In genomic region chr13:26914624-26915023, GRCh38 we compare ENCODE assay signal across 8 cellular contexts.
A peak's percentile ranks its signal among the peaks of the same experiment; 100 is the strongest.
DNase-seq lines count a peak whose midpoint lies in the region; ATAC-seq and TF ChIP-seq lines count a peak whose summit lies in the region.

No MANE protein-coding gene starts in this region.

- no peaks in the 10 kb centered on the region for H3K9me3 Mint-ChIP-seq in chondrocyte (ENCODE audit: low read depth)
- no peaks in the 10 kb centered on the region for H3K9me3 Mint-ChIP-seq in Calu3 (ENCODE audit: low read depth, unreplicated experiment)

- H3K4me3 Mint-ChIP-seq in chondrocyte (ENCODE audit: unreplicated experiment): no peak overlapping the region
- H3K4me3 Mint-ChIP-seq in Calu3 (ENCODE audit: low read depth, unreplicated experiment): no peak overlapping the region

- H3K27ac Mint-ChIP-seq in chondrocyte (ENCODE audit: unreplicated experiment) (no peak overlapping the region), Calu3 (ENCODE audit: unreplicated experiment) (no peak overlapping the region)

- ATAC-seq in GM18909 (IDR thresholded peaks at IDR 0.05; ENCODE audit: poor library complexity, unreplicated experiment): peak; percentile 64
- ATAC-seq in upper lobe of left lung (ENCODE audit: low FRiP score in 2 of 2): no peak

- no TSS peak for BruUV-seq in Calu3 (replicated peaks; lab: Mats Ljungman, UMichigan)

- H3K27me3 Mint-ChIP-seq in chondrocyte (ENCODE audit: low read depth): peaks cover 23% of the 10 kb centered on the region
- peaks cover 33% of the 10 kb centered on the region for H3K27me3 Mint-ChIP-seq in Calu3 (ENCODE audit: unreplicated experiment)

- no peak overlapping the region for H3K4me3 ChIP-seq in upper lobe of left lung
- no peak overlapping the region for H3K4me3 ChIP-seq in transverse colon

- H3K9me3 ChIP-seq in upper lobe of left lung (no peaks in the 10 kb centered on the region), transverse colon (no peaks in the 10 kb centered on the region)

- H3K4me1 Mint-ChIP-seq in chondrocyte (ENCODE audit: low read depth): no peaks in the 10 kb centered on the region
- H3K4me1 Mint-ChIP-seq in Calu3 (ENCODE audit: low read depth, unreplicated experiment): no peaks in the 10 kb centered on the region

- no peak overlapping the region for H3K27ac ChIP-seq in upper lobe of left lung
- no peak overlapping the region for H3K27ac ChIP-seq in transverse colon

- no peaks in the 10 kb centered on the region for H3K4me1 ChIP-seq in upper lobe of left lung
- H3K4me1 ChIP-seq in transverse colon: no peaks in the 10 kb centered on the region

- H3K36me3 ChIP-seq in upper lobe of left lung: no peaks in the 10 kb centered on the region
- no peaks in the 10 kb centered on the region for H3K36me3 ChIP-seq in transverse colon

- H3K27me3 ChIP-seq in upper lobe of left lung: no peaks in the 10 kb centered on the region
- H3K27me3 ChIP-seq in transverse colon: no peaks in the 10 kb centered on the region

- TF ChIP-seq EP300 in upper lobe of left lung (IDR thresholded peaks at IDR 0.05) (no peak), transverse colon (IDR thresholded peaks at IDR 0.05; ENCODE audit: low read depth) (no peak)

- in situ Hi-C loops in transverse colon (cut with MboI; ENCODE audit: low pct_ligation_motif_present in 1 of 4, low pct_unique_long_range_greater_than_20kb in 1 of 4, low sequenced_read_pairs in 3 of 4): no loop called here

- CTCF ChIA-PET in Calu3 (lab: Charles Lee): no interaction called here

- no peaks in the 10 kb centered on the region for H3K36me3 Mint-ChIP-seq in chondrocyte (ENCODE audit: low read depth)
- H3K36me3 Mint-ChIP-seq in Calu3 (ENCODE audit: insufficient read depth, unreplicated experiment): no peaks in the 10 kb centered on the region

- no peak for TF ChIP-seq POLR2A in upper lobe of left lung (IDR thresholded peaks at IDR 0.05)
- TF ChIP-seq POLR2A in transverse colon (IDR thresholded peaks at IDR 0.05): no peak

- intact Hi-C loops in Calu3 (cut with micrococcal nuclease; ENCODE audit: unreplicated experiment) (no loop called here), transverse colon (cut with DNase I; ENCODE audit: low total_unique reads) (no loop called here)

- DNase-seq in AML-193 (lab: John Stamatoyannopoulos, UW) (peak; percentile 8 to 21), NCI-H2171 (lab: John Stamatoyannopoulos, UW) (peak; percentile 71), chondrocyte (ENCODE audit: low spot score) (peak; percentile 38), Calu3 (no peak), NCI-H446 treated with DMSO at 0.1 percent for 48 hours (lab: John Stamatoyannopoulos, UW) (no peak), upper lobe of left lung (no peak), transverse colon (no peak)

- no peak for TF ChIP-seq CTCF in chondrocyte (IDR thresholded peaks at IDR 0.05)
- TF ChIP-seq CTCF in Calu3 (IDR thresholded peaks at IDR 0.05; ENCODE audit: unreplicated experiment): no peak
- TF ChIP-seq CTCF in upper lobe of left lung (IDR thresholded peaks at IDR 0.05): no peak
- TF ChIP-seq CTCF in transverse colon (IDR thresholded peaks at IDR 0.05): no peak

- WGBS in upper lobe of left lung, 2 donors: 41 to 70% methylated on average over 7 of the region's 7 CpGs
- WGBS in transverse colon (ENCODE audit: low coverage in 1 of 2), 2 donors: 51 to 53% methylated on average over 4 to 7 of the region's 7 CpGs

Comparison
In these comparisons a context has a peak if more than half of its experiments do, and no peak if none do; other contexts are left out.
1. DNase-seq: peak in AML-193 (2 of 2), NCI-H2171 (single experiment) and chondrocyte (single experiment); none in Calu3 (single experiment), NCI-H446 treated with DMSO at 0.1 percent for 48 hours (single experiment), upper lobe of left lung (0 of 2) and transverse colon (single experiment).